Comparison of ENCODE assay signal across 16 cellular contexts in genomic region chr13:31274345-31274870, GRCh38.
"Had no signal": no experiment of that assay in that cellular context is flagged by ENCODE, and none has a peak within 500 bp of the region (broad histone marks: within the 10 kb centered on the region; RNA-seq: fewer than 3 reads in every experiment).

No MANE protein-coding gene starts in this region.

- H3K27ac ChIP-seq: cardiac muscle cell, coronary artery, hepatocyte, left lung, prostate gland, sigmoid colon had no signal

- H3K4me3 ChIP-seq: cardiac muscle cell, coronary artery, hepatocyte, left lung, prostate gland, sigmoid colon had no signal

- H3K4me1 Mint-ChIP-seq: activated naive CD8-positive, alpha-beta T cell treated with anti-CD3 and anti-CD28 coated beads, Interleukin-2, amount 10 ng/mL, durations not matched to agents 7 days and 5 days; memory B cell; natural killer cell; stimulated activated naive CD8-positive, alpha-beta T cell treated with anti-CD3 and anti-CD28 coated beads, Interleukin-15, amount 100 ng/mL, for 72 hours had no signal

- H3K9me3 ChIP-seq: prostate gland had no signal

- H3K27me3 ChIP-seq: cardiac muscle cell, hepatocyte, left lung, sigmoid colon had no signal

- H3K4me3 Mint-ChIP-seq: activated naive CD8-positive, alpha-beta T cell treated with anti-CD3 and anti-CD28 coated beads, Interleukin-2, amount 10 ng/mL, durations not matched to agents 7 days and 5 days; activated T-helper 1 cell treated with anti-CD3 and anti-CD28 coated beads, Interleukin-12 subunit alpha, Interleukin-12 subunit beta, Interleukin-2, Interleukin-4 antibody, amounts not matched to agents 30 ng/mL and 10 ng/mL and 1 ng/mL, durations not matched to agents 14 hours and 24 hours and 36 hours; memory B cell; natural killer cell; stimulated activated naive CD8-positive, alpha-beta T cell treated with anti-CD3 and anti-CD28 coated beads, Interleukin-15, amount 100 ng/mL, for 72 hours; type B pancreatic cell had no signal

- H3K36me3 ChIP-seq: cardiac muscle cell, prostate gland had no signal

- ATAC-seq: left lung; natural killer cell; stimulated activated naive CD8-positive, alpha-beta T cell treated with anti-CD3 and anti-CD28 coated beads, Interleukin-15, amount 100 ng/mL, for 72 hours had no signal

- H3K27me3 Mint-ChIP-seq: activated naive CD8-positive, alpha-beta T cell treated with anti-CD3 and anti-CD28 coated beads, Interleukin-2, amount 10 ng/mL, durations not matched to agents 7 days and 5 days; memory B cell; stimulated activated naive CD8-positive, alpha-beta T cell treated with anti-CD3 and anti-CD28 coated beads, Interleukin-15, amount 100 ng/mL, for 72 hours; type B pancreatic cell had no signal

- H3K27ac Mint-ChIP-seq: activated naive CD8-positive, alpha-beta T cell treated with anti-CD3 and anti-CD28 coated beads, Interleukin-2, amount 10 ng/mL, durations not matched to agents 7 days and 5 days; activated T-helper 1 cell treated with anti-CD3 and anti-CD28 coated beads, Interleukin-12 subunit alpha, Interleukin-12 subunit beta, Interleukin-2, Interleukin-4 antibody, amounts not matched to agents 30 ng/mL and 10 ng/mL and 1 ng/mL, durations not matched to agents 14 hours and 24 hours and 36 hours; memory B cell; natural killer cell; stimulated activated naive CD8-positive, alpha-beta T cell treated with anti-CD3 and anti-CD28 coated beads, Interleukin-15, amount 100 ng/mL, for 72 hours; type B pancreatic cell had no signal

- DNase-seq: activated CD4-positive, alpha-beta T cell treated with anti-CD3 and anti-CD28 coated beads, Interleukin-2, amount 50 U/mL, for 1 hour; activated CD4-positive, CD25-positive, alpha-beta regulatory T cell; activated CD8-positive, alpha-beta memory T cell treated with anti-CD3 and anti-CD28 coated beads for 24 hours; activated naive CD8-positive, alpha-beta T cell treated with anti-CD3 and anti-CD28 coated beads, Interleukin-2, amount 10 ng/mL, durations not matched to agents 7 days and 5 days; left lung; natural killer cell; sigmoid colon; stimulated activated CD4-positive, alpha-beta T cell treated with anti-CD3 and anti-CD28 coated beads, Interleukin-1b, Interleukin-23, amount 100 ng/mL, for 48 hours; stimulated activated naive CD8-positive, alpha-beta T cell treated with anti-CD3 and anti-CD28 coated beads, Interleukin-15, amount 100 ng/mL, for 72 hours had no signal

- H3K4me1 ChIP-seq: left lung, prostate gland, sigmoid colon had no signal
